Comparison of ENCODE assay signal across 9 cellular contexts in genomic region chr16:4935231-4935855, GRCh38. TPM values are rescaled to one million over a fixed set of nuclear protein-coding genes. Genes with fewer than 3 reads are reported as not detected.
DNase-seq lines count a peak whose midpoint lies in the region; ATAC-seq, FAIRE-seq and TF ChIP-seq lines count a peak whose summit lies in the region.
"Had no signal": no experiment of that assay in that cellular context is flagged by ENCODE, and none has a peak within 500 bp of the region (broad histone marks: within the 10 kb centered on the region; RNA-seq: fewer than 3 reads in every experiment).

No MANE protein-coding gene starts in this region.

- WGBS in gastroesophageal sphincter (ENCODE audit: low coverage in 1 of 2), 2 donors, result 40 to 58% methylated on average over 1 to 9 of the region's 19 CpGs

- H3K36me3 Mint-ChIP-seq in immature natural killer cell, result no peaks in the 10 kb centered on the region

- POLR2A ChIA-PET in Panc1 (lab: Charles Lee), result no interaction called here

- in situ Hi-C loops in Panc1 (cut with HindIII; ENCODE audit: low pct_unique_long_range_greater_than_20kb, low sequenced_read_pairs), result no loop called here

- FAIRE-seq in urothelium cell line (lab: Jason Lieb, UNC), result no peak

- TF ChIP-seq EP300 in gastroesophageal sphincter (IDR thresholded peaks at IDR 0.05), result no peak

- H3K27me3 ChIP-seq in Panc1 (ENCODE audit: control insufficient read depth, insufficient read depth, low read length) (no peaks in the 10 kb centered on the region), gastroesophageal sphincter (peaks cover 31% of the 10 kb centered on the region)

- H3K36me3 ChIP-seq in Panc1 (ENCODE audit: control insufficient read depth, insufficient read depth, low read length) (no peaks in the 10 kb centered on the region), gastroesophageal sphincter (peaks cover 0 to 6% of the 10 kb centered on the region in 2 donors)
- H3K36me3 ChIP-seq: BLaER1 had no signal

- ATAC-seq in Panc1, result no peak
- peak; percentile 94 for ATAC-seq in gastroesophageal sphincter
- peak; percentile 87 for ATAC-seq in omental fat pad (ENCODE audit: low FRiP score)
- no peak for ATAC-seq in HG03039 (IDR thresholded peaks at IDR 0.05; ENCODE audit: unreplicated experiment)

- intact Hi-C loops in Panc1 (cut with micrococcal nuclease; ENCODE audit: unreplicated experiment), result no loop called here

- no TSS peak for BruUV-seq in Panc1 (replicated peaks; lab: Mats Ljungman, UMichigan)

- H3K4me1 Mint-ChIP-seq in immature natural killer cell, result peaks cover 5 to 7% of the 10 kb centered on the region in 2 donors

- no peak overlapping the region for H3K4me3 Mint-ChIP-seq in immature natural killer cell

- TF ChIP-seq CTCF in Panc1 (IDR thresholded peaks at IDR 0.05) (no peak), gastroesophageal sphincter (IDR thresholded peaks at IDR 0.05) (no peak), omental fat pad (IDR thresholded peaks at IDR 0.05) (no peak)

- H3K4me1 ChIP-seq in Panc1 (ENCODE audit: control insufficient read depth, insufficient read depth, low read length) (peaks cover 21% of the 10 kb centered on the region), gastroesophageal sphincter (peaks cover 0 to 57% (median 8%) of the 10 kb centered on the region in 3 donors)
- H3K4me1 ChIP-seq: BLaER1 had no signal

- DNase-seq in AG08395 (ENCODE audit: low spot score) (peak; percentile 92), Panc1 (ENCODE audit: low read depth, low spot score) (no peak), omental fat pad (ENCODE audit: low spot score) (peak; percentile 57), urothelium cell line (ENCODE audit: low spot score) (no peak), NCI-H1048 (lab: John Stamatoyannopoulos, UW) (no peak), immature natural killer cell (no peak)

- peak overlapping the region; percentile 93 for H3K4me3 ChIP-seq in Panc1 (ENCODE audit: low read depth in 2 of 2, low read length in 2 of 2)
- peak overlapping the region; percentile 28 to 68 for H3K4me3 ChIP-seq in gastroesophageal sphincter
- H3K4me3 ChIP-seq: BLaER1 had no signal

- no peak overlapping the region for H3K27ac Mint-ChIP-seq in immature natural killer cell

- no peak for TF ChIP-seq POLR2A in gastroesophageal sphincter (IDR thresholded peaks at IDR 0.05)

- H3K9me3 Mint-ChIP-seq in immature natural killer cell, result no peaks in the 10 kb centered on the region

- H3K27me3 Mint-ChIP-seq in immature natural killer cell (ENCODE audit: low read depth in 3 of 3), result peaks cover 2 to 13% (median 7%) of the 10 kb centered on the region in 3 donors

- peak overlapping the region; percentile 80 for H3K27ac ChIP-seq in Panc1 (ENCODE audit: low read length)
- H3K27ac ChIP-seq in gastroesophageal sphincter, result peak overlapping the region in 3 of 4 donors; percentile 75 to 83 (median 76)
- H3K27ac ChIP-seq: BLaER1 had no signal

- H3K9me3 ChIP-seq in Panc1 (ENCODE audit: control insufficient read depth, insufficient read depth, low read depth, low read length) (no peaks in the 10 kb centered on the region), gastroesophageal sphincter (no peaks in the 10 kb centered on the region)
- H3K9me3 ChIP-seq: BLaER1 had no signal

- CTCF ChIA-PET in Panc1 (lab: Charles Lee), result no interaction called here

RNA-seq across cellular contexts. Expression of gene PPL, which starts 1.6 kb away (rescaled TPM):
- total RNA-seq in Panc1 (2021; ENCODE audit: unreplicated experiment) (89.4 TPM), gastroesophageal sphincter (10 to 100 TPM; 53.7 to 82.5 (median 76.5) TPM), omental fat pad (10 to 100 TPM; 31.3 to 97.6 (median 59.5) TPM)
- 97.1 TPM for polyA plus RNA-seq in Panc1 (2012; ENCODE audit: insufficient read length)
- polyA plus RNA-seq in immature natural killer cell, result under 1 TPM in 2 of 3 donors, not detected in 1; 0.03 to 0.43 TPM

RNA-seq across cellular contexts. Expression of gene SEC14L5, which starts 22.8 kb away (rescaled TPM):
- total RNA-seq in Panc1 (2021; ENCODE audit: unreplicated experiment) (0.26 TPM), gastroesophageal sphincter (1 to 10 TPM in 1 of 4 donors, under 1 TPM in 3; 0.16 to 1.3 (median 0.75) TPM), omental fat pad (1 to 10 TPM in 1 of 4 donors, under 1 TPM in 3; 0.12 to 1.3 (median 0.45) TPM)
- 0.33 TPM for polyA plus RNA-seq in Panc1 (2012; ENCODE audit: insufficient read length)
- polyA plus RNA-seq in immature natural killer cell, result not detected

Comparison
In these comparisons a context has a peak if more than half of its experiments do, and no peak if none do; other contexts are left out.
1. DNase-seq: peak in AG08395 (single experiment) and omental fat pad (single experiment); none in Panc1 (single experiment), urothelium cell line (single experiment), NCI-H1048 (single experiment) and immature natural killer cell (0 of 3).
2. ATAC-seq: peak in gastroesophageal sphincter (single experiment) and omental fat pad (single experiment); none in Panc1 (single experiment) and HG03039 (single experiment).